ENCODE assay signal across 21 cellular contexts in genomic region chr3:141462176-141462859, GRCh38.
DNase-seq lines count a peak whose midpoint lies in the region; ATAC-seq lines count a peak whose summit lies in the region.
"Had no signal": no experiment of that assay in that cellular context is flagged by ENCODE, and none has a peak within 500 bp of the region (broad histone marks: within the 10 kb centered on the region; RNA-seq: fewer than 3 reads in every experiment).

No MANE protein-coding gene starts in this region.

- DNase-seq in NCI-H510A treated with DMSO at 0.1 percent for 48 hours (lab: John Stamatoyannopoulos, UW) (peak; percentile 22), NCI-H510A (lab: John Stamatoyannopoulos, UW) (no peak), NCI-H146 (lab: John Stamatoyannopoulos, UW) (peak; percentile 98), SHP77 (lab: John Stamatoyannopoulos, UW) (peak; percentile 54 to 61), CD1c-positive myeloid dendritic cell (ENCODE audit: extremely low spot score) (no peak), DMS 273 (lab: John Stamatoyannopoulos, UW; ENCODE audit: unreplicated experiment) (no peak)
- DNase-seq: ACHN; activated CD4-positive, alpha-beta T cell treated with anti-CD3 and anti-CD28 coated beads, Interleukin-2, amount 10 ng/mL, durations not matched to agents 7 days and 5 days; activated CD8-positive, alpha-beta memory T cell treated with anti-CD3 and anti-CD28 coated beads, Interleukin-2, amount 50 U/mL, for 4 hours; anterior cingulate cortex; endodermal cell; foreskin melanocyte; GM23248; left cardiac atrium; mammary epithelial cell; MG63; NCI-H1694 treated with DMSO at 0.1 percent for 48 hours; occipital lobe; stimulated activated CD8-positive, alpha-beta memory T cell treated with anti-CD3 and anti-CD28 coated beads, Interleukin-4, amount 100 ng/mL, for 48 hours had no signal

- no peak for ATAC-seq in HG02981 (IDR thresholded peaks at IDR 0.05; ENCODE audit: unreplicated experiment)
- ATAC-seq: left cardiac atrium, SK-N-SH treated with all-trans-retinoic acid at 6 μM for 48 hours had no signal

Comparison
In these comparisons a context has a peak if more than half of its experiments do, and no peak if none do; other contexts are left out.
1. DNase-seq: peak in NCI-H510A treated with DMSO at 0.1 percent for 48 hours (single experiment), NCI-H146 (single experiment) and SHP77 (2 of 2); none in NCI-H510A (single experiment), CD1c-positive myeloid dendritic cell (single experiment) and DMS 273 (single experiment).